In genomic region chr16:2333772-2334379, GRCh38 we compare ENCODE assay signal across 2 cellular contexts.
A peak's percentile ranks its signal among the peaks of the same experiment; 100 is the strongest.
TF ChIP-seq lines count a peak whose summit lies in the region.

No MANE protein-coding gene starts in this region.

TF ChIP-seq in K562, 482 proteins besides CTCF, POLR2A, EP300 and RAD21 (continues in another document):
- TF ChIP-seq, protein P1, sequence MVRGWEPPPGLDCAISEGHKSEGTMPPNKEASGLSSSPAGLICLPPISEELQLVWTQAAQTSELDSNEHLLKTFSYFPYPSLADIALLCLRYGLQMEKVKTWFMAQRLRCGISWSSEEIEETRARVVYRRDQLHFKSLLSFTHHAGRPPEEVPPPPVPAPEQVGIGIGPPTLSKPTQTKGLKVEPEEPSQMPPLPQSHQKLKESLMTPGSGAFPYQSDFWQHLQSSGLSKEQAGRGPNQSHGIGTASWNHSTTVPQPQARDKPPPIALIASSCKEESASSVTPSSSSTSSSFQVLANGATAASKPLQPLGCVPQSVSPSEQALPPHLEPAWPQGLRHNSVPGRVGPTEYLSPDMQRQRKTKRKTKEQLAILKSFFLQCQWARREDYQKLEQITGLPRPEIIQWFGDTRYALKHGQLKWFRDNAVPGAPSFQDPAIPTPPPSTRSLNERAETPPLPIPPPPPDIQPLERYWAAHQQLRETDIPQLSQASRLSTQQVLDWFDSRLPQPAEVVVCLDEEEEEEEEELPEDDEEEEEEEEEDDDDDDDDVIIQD (CRISPR knock-in tag; IDR thresholded peaks at IDR 0.05) = no peak
- TF ChIP-seq BCOR (IDR thresholded peaks at IDR 0.05) = 0 out of 2 replicates have a peak, but pooled peaks have one; percentile 14
- TF ChIP-seq DPF2 (IDR thresholded peaks at IDR 0.05) = peak; percentile 78
- TF ChIP-seq PHF21A (IDR thresholded peaks at IDR 0.05; ENCODE audit: borderline replicate concordance, low read depth) = 0 out of 2 replicates have a peak, but pooled peaks have one; percentile 24
- TF ChIP-seq, protein P2, sequence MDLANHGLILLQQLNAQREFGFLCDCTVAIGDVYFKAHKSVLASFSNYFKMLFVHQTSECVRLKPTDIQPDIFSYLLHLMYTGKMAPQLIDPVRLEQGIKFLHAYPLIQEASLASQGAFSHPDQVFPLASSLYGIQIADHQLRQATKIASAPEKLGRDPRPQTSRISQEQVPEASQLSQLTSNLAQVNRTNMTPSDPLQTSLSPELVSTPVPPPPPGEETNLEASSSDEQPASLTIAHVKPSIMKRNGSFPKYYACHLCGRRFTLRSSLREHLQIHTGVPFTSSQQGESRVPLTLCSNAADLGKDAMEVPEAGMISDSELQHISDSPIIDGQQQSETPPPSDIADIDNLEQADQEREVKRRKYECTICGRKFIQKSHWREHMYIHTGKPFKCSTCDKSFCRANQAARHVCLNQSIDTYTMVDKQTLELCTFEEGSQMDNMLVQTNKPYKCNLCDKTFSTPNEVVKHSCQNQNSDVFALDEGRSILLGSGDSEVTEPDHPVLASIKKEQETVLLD (IDR thresholded peaks at IDR 0.05) = 0 out of 2 replicates have a peak, but pooled peaks have one; percentile 18
- TF ChIP-seq, protein P3, sequence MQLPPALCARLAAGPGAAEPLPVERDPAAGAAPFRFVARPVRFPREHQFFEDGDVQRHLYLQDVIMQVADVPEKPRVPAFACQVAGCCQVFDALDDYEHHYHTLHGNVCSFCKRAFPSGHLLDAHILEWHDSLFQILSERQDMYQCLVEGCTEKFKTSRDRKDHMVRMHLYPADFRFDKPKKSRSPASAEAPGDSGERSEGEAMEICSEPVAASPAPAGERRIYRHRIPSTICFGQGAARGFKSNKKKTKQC (CRISPR knock-in tag; IDR thresholded peaks at IDR 0.05) = no peak
- no peak for TF ChIP-seq MXI1 (IDR thresholded peaks at IDR 0.05; ENCODE audit: low read depth, low read length)
- TF ChIP-seq POLR3A (IDR thresholded peaks at IDR 0.05; ENCODE audit: borderline replicate concordance, extremely low read depth, insufficient read depth, insufficient read length) = peak; percentile 43
- TF ChIP-seq FOSL1 (tag; conservative IDR thresholded peaks at IDR 0.05) = peak; percentile 87
- peak; percentile 39 for TF ChIP-seq FOS (IDR thresholded peaks at IDR 0.05; ENCODE audit: extremely low read depth, insufficient read length)
- no peak for TF ChIP-seq MYNN (IDR thresholded peaks at IDR 0.05)
- TF ChIP-seq MYNN (CRISPR knock-in tag; IDR thresholded peaks at IDR 0.05) = no peak
- peak; percentile 17 for TF ChIP-seq POLR2B (IDR thresholded peaks at IDR 0.05; ENCODE audit: low read depth, partially characterized antibody)
- peak; percentile 54; the same call in 1 of the 2 replicates for TF ChIP-seq ETV5 (CRISPR knock-in tag; IDR thresholded peaks at IDR 0.05; ENCODE audit: low read depth)
- TF ChIP-seq GABPB2 (CRISPR knock-in tag; conservative IDR thresholded peaks at IDR 0.05) = no peak
- peak; percentile 61 for TF ChIP-seq TBP (optimal IDR thresholded peaks at IDR 0.05; ENCODE audit: low read depth, low read length)
- TF ChIP-seq ZNF143 (CRISPR knock-in tag; IDR thresholded peaks at IDR 0.05) = peak; percentile 65; the same call in 1 of the 2 replicates
- TF ChIP-seq EHMT2 (IDR thresholded peaks at IDR 0.05) = 0 out of 2 replicates have a peak, but pooled peaks have one; percentile 30
- no peak for TF ChIP-seq IRF2 (CRISPR knock-in tag; IDR thresholded peaks at IDR 0.05)
- peak in 1 of 2 experiments; percentile 38; a peak in 1 of 4 replicates for TF ChIP-seq NRF1 (conservative IDR thresholded peaks at IDR 0.05 in 1 of 2, IDR thresholded peaks at IDR 0.05 in 1 of 2)
- peak in 1 of 2 experiments; percentile 21; a peak in 1 of 4 replicates for TF ChIP-seq HDAC1 (IDR thresholded peaks at IDR 0.05)
- TF ChIP-seq JUND (IDR thresholded peaks at IDR 0.05; ENCODE audit: borderline replicate concordance, low read depth, low read length) = peak; percentile 91
- peak; percentile 72; the same call in 2 of the 3 replicates for TF ChIP-seq JUND (tag; IDR thresholded peaks at IDR 0.05; ENCODE audit: borderline replicate concordance, low read depth, low read length)
- 0 out of 2 replicates have a peak, but pooled peaks have one; percentile 14 for TF ChIP-seq ATF7 (IDR thresholded peaks at IDR 0.05)
- TF ChIP-seq, protein P4, sequence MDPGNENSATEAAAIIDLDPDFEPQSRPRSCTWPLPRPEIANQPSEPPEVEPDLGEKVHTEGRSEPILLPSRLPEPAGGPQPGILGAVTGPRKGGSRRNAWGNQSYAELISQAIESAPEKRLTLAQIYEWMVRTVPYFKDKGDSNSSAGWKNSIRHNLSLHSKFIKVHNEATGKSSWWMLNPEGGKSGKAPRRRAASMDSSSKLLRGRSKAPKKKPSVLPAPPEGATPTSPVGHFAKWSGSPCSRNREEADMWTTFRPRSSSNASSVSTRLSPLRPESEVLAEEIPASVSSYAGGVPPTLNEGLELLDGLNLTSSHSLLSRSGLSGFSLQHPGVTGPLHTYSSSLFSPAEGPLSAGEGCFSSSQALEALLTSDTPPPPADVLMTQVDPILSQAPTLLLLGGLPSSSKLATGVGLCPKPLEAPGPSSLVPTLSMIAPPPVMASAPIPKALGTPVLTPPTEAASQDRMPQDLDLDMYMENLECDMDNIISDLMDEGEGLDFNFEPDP (CRISPR knock-in tag; IDR thresholded peaks at IDR 0.05) = no peak

TF ChIP-seq in HepG2, 621 proteins besides CTCF, POLR2A, EP300 and RAD21:
- TF ChIP-seq FOSL2 (CRISPR knock-in tag; IDR thresholded peaks at IDR 0.05) = peak; percentile 76
- no peak for TF ChIP-seq GPN1 (CRISPR knock-in tag; IDR thresholded peaks at IDR 0.05; ENCODE audit: borderline replicate concordance)
TF ChIP-seq in HepG2: peak in this region for 1.
